In the genomic region with DNA sequence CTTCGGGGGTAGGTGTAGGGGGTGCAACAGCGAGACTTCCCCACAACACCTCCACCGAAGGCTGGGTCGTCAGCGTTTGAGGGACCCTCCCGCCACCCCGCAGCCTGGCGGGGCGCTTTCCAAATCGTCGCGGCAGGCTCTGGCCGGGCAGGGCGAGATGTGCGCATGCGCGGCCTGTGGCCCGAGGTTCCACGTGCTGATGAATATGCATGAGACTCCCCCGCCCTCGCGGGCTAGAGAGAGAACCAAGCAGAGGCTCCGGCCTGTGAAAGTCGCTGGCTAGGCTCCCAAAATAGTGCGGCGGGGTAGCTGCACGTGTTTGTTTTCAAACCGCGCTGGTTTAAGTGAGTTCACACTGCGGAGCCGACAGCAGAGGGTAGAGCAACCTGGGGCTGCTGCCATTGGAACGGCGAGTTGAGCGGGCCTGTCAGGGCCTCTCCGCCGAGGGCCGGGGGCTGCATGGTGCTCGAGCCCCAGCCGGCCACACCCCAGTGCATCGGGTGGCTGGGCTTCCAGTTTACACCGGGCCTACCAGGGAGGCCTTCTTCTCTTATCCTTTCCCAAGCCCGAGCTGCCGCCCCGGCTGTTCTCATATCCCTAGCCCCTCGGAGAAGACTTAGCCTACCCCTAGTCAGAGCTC, we compare ENCODE assay signal across 9 cellular contexts. TPM values are rescaled to one million over a fixed set of nuclear protein-coding genes. Genes with fewer than 3 reads are reported as not detected.
DNase-seq lines count a peak whose midpoint lies in the region; ATAC-seq, FAIRE-seq and TF ChIP-seq lines count a peak whose summit lies in the region.
"Had no signal": no experiment of that assay in that cellular context is flagged by ENCODE, and none has a peak within 500 bp of the region (broad histone marks: within the 10 kb centered on the region; RNA-seq: fewer than 3 reads in every experiment).

No MANE protein-coding gene starts in this region.

- peaks cover 5% of the 10 kb centered on the region for H3K36me3 Mint-ChIP-seq in activated CD8-positive, alpha-beta T cell treated with anti-CD3 and anti-CD28 coated beads for 36 hours (ENCODE audit: low read depth)

- H3K4me1 ChIP-seq in hepatocyte (ENCODE audit: insufficient read depth) = no peaks in the 10 kb centered on the region

- intact Hi-C loops in activated CD8-positive, alpha-beta T cell treated with anti-CD3 and anti-CD28 coated beads for 36 hours (cut with micrococcal nuclease) = loop anchor here (10.0 kb wide), 1 partner anchor 64 kb away; no protein-coding TSS in a partner anchor

- 3% methylated on average over 45 of the region's 45 CpGs for WGBS in hepatocyte (ENCODE audit: low lambda C conversion rate, missing lambda C conversion rate)

- ATAC-seq in HG03280 (IDR thresholded peaks at IDR 0.05; ENCODE audit: unreplicated experiment) (no peak), GM21576 (IDR thresholded peaks at IDR 0.05; ENCODE audit: unreplicated experiment) (no peak)
- no peak for ATAC-seq in activated CD8-positive, alpha-beta T cell treated with anti-CD3 and anti-CD28 coated beads for 36 hours

- peak overlapping the region; percentile 85 for H3K4me2 ChIP-seq in hepatocyte

- no peaks in the 10 kb centered on the region for H3K36me3 ChIP-seq in hepatocyte (replicated peaks; ENCODE audit: insufficient read depth, low read depth)

- H2AFZ ChIP-seq in hepatocyte = peak overlapping the region; percentile 29

- TF ChIP-seq POLR2A in GM12891 (IDR thresholded peaks at IDR 0.05; ENCODE audit: low read depth, low read length) = no peak

- H3K79me2 ChIP-seq in hepatocyte = no peaks in the 10 kb centered on the region

- H3K9me2 ChIP-seq in hepatocyte (replicated peaks; ENCODE audit: insufficient read depth) = no peaks in the 10 kb centered on the region

- peaks cover 82% of the 10 kb centered on the region for H3K27me3 Mint-ChIP-seq in activated CD8-positive, alpha-beta T cell treated with anti-CD3 and anti-CD28 coated beads for 36 hours

- no peak overlapping the region for H3K27ac ChIP-seq in hepatocyte

- DNase-seq in GM12891 (ENCODE audit: insufficient read length, low spot score) = no peak
- peak; percentile 69 for DNase-seq in hepatocyte (ENCODE audit: low spot score)
- DNase-seq in retina = peak; percentile 95
- DNase-seq in COLO829 (ENCODE audit: low spot score) = no peak
- DNase-seq in activated CD8-positive, alpha-beta T cell treated with anti-CD3 and anti-CD28 coated beads for 36 hours = no peak
- DNase-seq: stimulated activated CD4-positive, alpha-beta T cell treated with anti-CD3 and anti-CD28 coated beads, Interleukin-4, amount 100 ng/mL, for 1 hour had no signal

- no peak overlapping the region for H3K4me3 Mint-ChIP-seq in activated CD8-positive, alpha-beta T cell treated with anti-CD3 and anti-CD28 coated beads for 36 hours

- no peaks in the 10 kb centered on the region for H4K20me1 ChIP-seq in hepatocyte (ENCODE audit: insufficient read depth, poor library complexity, severe bottlenecking)

- FAIRE-seq in GM12891 (lab: Jason Lieb, UNC) = no peak

- CTCF ChIA-PET in activated CD8-positive, alpha-beta T cell treated with anti-CD3 and anti-CD28 coated beads for 36 hours (lab: Charles Lee) = no interaction called here

- H3K9me3 ChIP-seq in hepatocyte (ENCODE audit: low read depth) = no peaks in the 10 kb centered on the region

- no peaks in the 10 kb centered on the region for H3K4me1 Mint-ChIP-seq in activated CD8-positive, alpha-beta T cell treated with anti-CD3 and anti-CD28 coated beads for 36 hours (ENCODE audit: low read depth)

- POLR2A ChIA-PET in activated CD8-positive, alpha-beta T cell treated with anti-CD3 and anti-CD28 coated beads for 36 hours (lab: Charles Lee) = no interaction called here

- H3K9me3 Mint-ChIP-seq in activated CD8-positive, alpha-beta T cell treated with anti-CD3 and anti-CD28 coated beads for 36 hours = peaks cover 4% of the 10 kb centered on the region

- peaks cover 100% of the 10 kb centered on the region for H3K27me3 ChIP-seq in hepatocyte

- H3K27ac Mint-ChIP-seq in activated CD8-positive, alpha-beta T cell treated with anti-CD3 and anti-CD28 coated beads for 36 hours = no peak overlapping the region

- TF ChIP-seq CTCF in WI38 (IDR thresholded peaks at IDR 0.05; ENCODE audit: low read depth, low read length) (no peak), hepatocyte (IDR thresholded peaks at IDR 0.05; ENCODE audit: poor library complexity) (no peak)
- no peak for TF ChIP-seq CTCF in activated CD8-positive, alpha-beta T cell treated with anti-CD3 and anti-CD28 coated beads for 36 hours (IDR thresholded peaks at IDR 0.05)

- H3K4me3 ChIP-seq in WI38 (ENCODE audit: low read depth, low read length) (0 out of 2 replicates have a peak overlapping the region, but pooled peaks have one; percentile 17), hepatocyte (peak overlapping the region; percentile 32)

TF ChIP-seq in GM12891, 5 proteins besides CTCF, POLR2A, EP300 and RAD21:
- no peak for TF ChIP-seq SPI1 (IDR thresholded peaks at IDR 0.05; ENCODE audit: low read depth, low read length)
- TF ChIP-seq TAF1 (IDR thresholded peaks at IDR 0.05; ENCODE audit: low read depth, low read length) = no peak
- no peak for TF ChIP-seq PAX5 (IDR thresholded peaks at IDR 0.05; ENCODE audit: insufficient read depth, low read length, severe bottlenecking)
- peak; percentile 49; the same call in 1 of the 2 replicates for TF ChIP-seq POU2F2 (IDR thresholded peaks at IDR 0.05; ENCODE audit: low read depth, low read length)
- no peak for TF ChIP-seq POLR2AphosphoS5 (IDR thresholded peaks at IDR 0.05; ENCODE audit: low read depth, low read length)
TF ChIP-seq in GM12891: peak in this region for 1.

RNA-seq across cellular contexts. Expression of gene ZIC1, which starts 10.0 kb away (rescaled TPM):
- not detected for polyA plus RNA-seq in GM12891 (2012; ENCODE audit: low read depth, missing spikeins)
- total RNA-seq in hepatocyte = 0.10 TPM in 1 of 2 replicates, not detected in the other
- polyA plus RNA-seq in hepatocyte = not detected in 2 replicates
- not detected for total RNA-seq in activated CD8-positive, alpha-beta T cell treated with anti-CD3 and anti-CD28 coated beads for 36 hours

RNA-seq across cellular contexts. Expression of gene ZIC4, which starts 12.8 kb away (rescaled TPM):
- not detected for polyA plus RNA-seq in GM12891 (2012; ENCODE audit: low read depth, missing spikeins)
- total RNA-seq in hepatocyte = 0.08 and 0.17 TPM in 2 replicates
- not detected in 2 replicates for polyA plus RNA-seq in hepatocyte
- total RNA-seq in activated CD8-positive, alpha-beta T cell treated with anti-CD3 and anti-CD28 coated beads for 36 hours = not detected

Comparison
In these comparisons a context has a peak if more than half of its experiments do, and no peak if none do; other contexts are left out.
1. DNase-seq: peak in hepatocyte (single experiment) and retina (single experiment); none in GM12891 (single experiment), COLO829 (single experiment) and activated CD8-positive, alpha-beta T cell treated with anti-CD3 and anti-CD28 coated beads for 36 hours (single experiment).